ENCODE assay signal across 17 cellular contexts in the genomic region with DNA sequence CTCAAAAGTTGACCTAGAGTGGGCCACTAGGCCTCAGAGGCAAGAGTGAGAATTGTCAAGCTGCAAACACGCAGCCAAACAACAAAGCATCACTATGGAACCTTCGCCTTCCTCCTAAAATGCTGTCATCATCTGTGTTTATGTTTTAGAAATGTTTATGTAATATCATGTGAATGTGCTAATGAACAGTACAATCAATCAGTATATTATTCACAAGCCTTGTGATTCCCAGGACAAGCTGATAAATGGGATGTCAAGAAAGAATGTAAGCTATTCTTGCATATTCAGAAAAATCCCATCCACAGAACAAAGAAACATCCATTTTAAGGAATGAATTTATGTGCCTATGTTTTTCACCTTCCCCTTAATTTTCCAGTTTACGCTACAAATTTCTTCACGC.
"Had no signal": no experiment of that assay in that cellular context is flagged by ENCODE, and none has a peak within 500 bp of the region (broad histone marks: within the 10 kb centered on the region; RNA-seq: fewer than 3 reads in every experiment).

No MANE protein-coding gene starts in this region.

- H3K4me1 ChIP-seq: adrenal gland, gastrocnemius medialis, left lung, suprapubic skin, transverse colon, uterus had no signal

- H3K9me3 ChIP-seq: adrenal gland, gastrocnemius medialis, left lung, suprapubic skin, transverse colon, uterus had no signal

- H3K4me3 ChIP-seq: adrenal gland, gastrocnemius medialis, left lung, SK-N-MC, suprapubic skin, transverse colon, uterus had no signal

- H3K27ac ChIP-seq: adrenal gland, gastrocnemius medialis, left lung, SK-N-MC, suprapubic skin, transverse colon, uterus had no signal

- H3K27me3 Mint-ChIP-seq: activated CD4-positive, alpha-beta T cell treated with anti-CD3 and anti-CD28 coated beads, Interleukin-2, amount 10 ng/mL, durations not matched to agents 7 days and 5 days had no signal

- H3K36me3 ChIP-seq: adrenal gland, gastrocnemius medialis, left lung, suprapubic skin, transverse colon, uterus had no signal

- H3K27me3 ChIP-seq: adrenal gland, gastrocnemius medialis, left lung, suprapubic skin, transverse colon, uterus had no signal

- H3K9me3 Mint-ChIP-seq: activated B cell treated with CpG ODN at 0.5 μM for 24 hours; activated CD4-positive, alpha-beta T cell treated with anti-CD3 and anti-CD28 coated beads, Interleukin-2, amount 10 ng/mL, durations not matched to agents 7 days and 5 days; neural crest cell had no signal

- H3K27ac Mint-ChIP-seq: activated B cell treated with CpG ODN at 0.5 μM for 24 hours had no signal

- ATAC-seq: gastrocnemius medialis, left lung had no signal

- H3K4me1 Mint-ChIP-seq: activated B cell treated with CpG ODN at 0.5 μM for 24 hours had no signal

- H3K4me3 Mint-ChIP-seq: activated B cell treated with CpG ODN at 0.5 μM for 24 hours; activated CD4-positive, alpha-beta T cell treated with anti-CD3 and anti-CD28 coated beads, Interleukin-2, amount 10 ng/mL, durations not matched to agents 7 days and 5 days; neural crest cell had no signal

- DNase-seq: activated B cell treated with CpG ODN at 0.5 μM for 24 hours; activated CD4-positive, alpha-beta T cell treated with anti-CD3 and anti-CD28 coated beads, Interleukin-2, amount 10 ng/mL, durations not matched to agents 7 days and 5 days; activated effector memory CD4-positive, alpha-beta T cell treated with Interleukin-2 at 50 U/mL for 16 hours; adrenal gland; cerebellar nuclear complex; effector CD4-positive, alpha-beta T cell; gastrocnemius medialis; head of caudate nucleus; left lung; midbrain; stimulated activated CD4-positive, alpha-beta T cell treated with anti-CD3 and anti-CD28 coated beads, Interleukin-2, amount 100 ng/mL, for 24 hours; stimulated activated naive CD4-positive, alpha-beta T cell treated with Interleukin-2 at 50 U/mL for 16 hours; transverse colon; uterus had no signal
